2 cellular contexts compared by ENCODE assay signal in genomic region chr17:81814748-81815645, GRCh38.
TF ChIP-seq lines count a peak whose summit lies in the region.

No MANE protein-coding gene starts in this region.

TF ChIP-seq in GM23338, 12 proteins besides CTCF, POLR2A, EP300 and RAD21:
- TF ChIP-seq POLR2AphosphoS5 (IDR thresholded peaks at IDR 0.05; ENCODE audit: low read depth) (no peak), STAT1 (IDR thresholded peaks at IDR 0.05; ENCODE audit: unreplicated experiment) (no peak), ZNF114 (CRISPR knock-in tag; IDR thresholded peaks at IDR 0.05) (no peak), ZNF331 (CRISPR knock-in tag; IDR thresholded peaks at IDR 0.05; ENCODE audit: low read depth) (no peak), NANOG (IDR thresholded peaks at IDR 0.05; ENCODE audit: borderline replicate concordance) (no peak), REST (IDR thresholded peaks at IDR 0.05; ENCODE audit: unreplicated experiment) (no peak), EZH2 (IDR thresholded peaks at IDR 0.05; ENCODE audit: low read depth, unreplicated experiment) (no peak), ZNF462 (CRISPR knock-in tag; IDR thresholded peaks at IDR 0.05) (no peak), ETS1 (IDR thresholded peaks at IDR 0.05) (no peak), CREB1 (CRISPR knock-in tag; IDR thresholded peaks at IDR 0.05; ENCODE audit: low read depth) (no peak), EZH2phosphoT487 (IDR thresholded peaks at IDR 0.05; ENCODE audit: unreplicated experiment) (no peak), JUNB (IDR thresholded peaks at IDR 0.05; ENCODE audit: unreplicated experiment) (no peak)

TF ChIP-seq in HepG2, 621 proteins besides CTCF, POLR2A, EP300 and RAD21 (continues in another document):
- TF ChIP-seq KAT7 (CRISPR knock-in tag; IDR thresholded peaks at IDR 0.05; ENCODE audit: borderline replicate concordance), result 0 out of 2 replicates have a peak, but pooled peaks have one; percentile 45
- TF ChIP-seq THRA (CRISPR knock-in tag; IDR thresholded peaks at IDR 0.05; ENCODE audit: borderline replicate concordance), result peak; percentile 65; the same call in 1 of the 2 replicates
- TF ChIP-seq HNF1B (CRISPR knock-in tag; IDR thresholded peaks at IDR 0.05), result peak; percentile 59; the same call in 1 of the 2 replicates
- no peak for TF ChIP-seq ATM (IDR thresholded peaks at IDR 0.05; ENCODE audit: borderline replicate concordance)
- peak; percentile 88 for TF ChIP-seq KLF6 (CRISPR knock-in tag; IDR thresholded peaks at IDR 0.05)
- peak; percentile 71; the same call in 1 of the 2 replicates for TF ChIP-seq ZNF609 (CRISPR knock-in tag; IDR thresholded peaks at IDR 0.05; ENCODE audit: borderline replicate concordance)
- peak; percentile 22; the same call in 1 of the 2 replicates for TF ChIP-seq E2F2 (CRISPR knock-in tag; IDR thresholded peaks at IDR 0.05; ENCODE audit: borderline replicate concordance)
- TF ChIP-seq HNRNPL (IDR thresholded peaks at IDR 0.05; ENCODE audit: low read depth, low read length), result peak; percentile 86; the same call in 1 of the 2 replicates
- TF ChIP-seq PHF21A (CRISPR knock-in tag; IDR thresholded peaks at IDR 0.05), result peak; percentile 80
- no peak for TF ChIP-seq ZNF549 (CRISPR knock-in tag; IDR thresholded peaks at IDR 0.05)
- no peak for TF ChIP-seq ZNF597 (CRISPR knock-in tag; IDR thresholded peaks at IDR 0.05)
- no peak for TF ChIP-seq SMARCE1 (IDR thresholded peaks at IDR 0.05; ENCODE audit: borderline replicate concordance)
- TF ChIP-seq HMG20A (CRISPR knock-in tag; IDR thresholded peaks at IDR 0.05; ENCODE audit: borderline replicate concordance), result peak; percentile 57; the same call in 1 of the 2 replicates
- no peak for TF ChIP-seq FOXJ3 (CRISPR knock-in tag; IDR thresholded peaks at IDR 0.05; ENCODE audit: borderline replicate concordance)
- TF ChIP-seq ZBTB4 (CRISPR knock-in tag; IDR thresholded peaks at IDR 0.05; ENCODE audit: borderline replicate concordance), result no peak
- TF ChIP-seq NCOR1 (IDR thresholded peaks at IDR 0.05; ENCODE audit: borderline replicate concordance, low read length), result no peak
- peak; percentile 34; the same call in 1 of the 2 replicates for TF ChIP-seq HOXA3 (CRISPR knock-in tag; IDR thresholded peaks at IDR 0.05)
- peak; percentile 54 for TF ChIP-seq UBTF (CRISPR knock-in tag; IDR thresholded peaks at IDR 0.05)
- TF ChIP-seq ZNF34 (CRISPR knock-in tag; IDR thresholded peaks at IDR 0.05; ENCODE audit: borderline replicate concordance), result 0 out of 2 replicates have a peak, but pooled peaks have one; percentile 40
- TF ChIP-seq ZNF547 (CRISPR knock-in tag; IDR thresholded peaks at IDR 0.05), result 0 out of 2 replicates have a peak, but pooled peaks have one; percentile 11
- 0 out of 2 replicates have a peak, but pooled peaks have one; percentile 21 for TF ChIP-seq ZNF792 (CRISPR knock-in tag; IDR thresholded peaks at IDR 0.05)
- TF ChIP-seq RXRA (CRISPR knock-in tag; IDR thresholded peaks at IDR 0.05), result peak; percentile 74
- TF ChIP-seq KDM6A (CRISPR knock-in tag; IDR thresholded peaks at IDR 0.05; ENCODE audit: low read depth), result 0 out of 2 replicates have a peak, but pooled peaks have one; percentile 15
- TF ChIP-seq NR2F6 (IDR thresholded peaks at IDR 0.05), result no peak
- 0 out of 2 replicates have a peak, but pooled peaks have one; percentile 35 for TF ChIP-seq NR2F6 (CRISPR knock-in tag; IDR thresholded peaks at IDR 0.05)
- TF ChIP-seq PAXIP1 (CRISPR knock-in tag; conservative IDR thresholded peaks at IDR 0.05), result peak; percentile 77
- TF ChIP-seq MED1 (CRISPR knock-in tag; IDR thresholded peaks at IDR 0.05), result peak; percentile 63; the same call in 1 of the 2 replicates
- no peak for TF ChIP-seq ZNF557 (CRISPR knock-in tag; IDR thresholded peaks at IDR 0.05)
- TF ChIP-seq ZFP1 (CRISPR knock-in tag; IDR thresholded peaks at IDR 0.05), result no peak
- TF ChIP-seq ZSCAN20 (CRISPR knock-in tag; IDR thresholded peaks at IDR 0.05; ENCODE audit: borderline replicate concordance), result no peak
- TF ChIP-seq GZF1 (CRISPR knock-in tag; IDR thresholded peaks at IDR 0.05), result no peak
